Comparison of ENCODE assay signal across 14 cellular contexts in genomic region chr16:59385953-59386352, GRCh38.
DNase-seq lines count a peak whose midpoint lies in the region; ATAC-seq and TF ChIP-seq lines count a peak whose summit lies in the region.
"Had no signal": no experiment of that assay in that cellular context is flagged by ENCODE, and none has a peak within 500 bp of the region (broad histone marks: within the 10 kb centered on the region; RNA-seq: fewer than 3 reads in every experiment).

No MANE protein-coding gene starts in this region.

- intact Hi-C loops in PC-3 (cut with micrococcal nuclease): no loop called here

- H3K27me3 ChIP-seq in PC-3 (ENCODE audit: low read length): no peaks in the 10 kb centered on the region
- H3K27me3 ChIP-seq in fibroblast of lung (ENCODE audit: control insufficient read depth, insufficient read depth, low read length): no peaks in the 10 kb centered on the region
- H3K27me3 ChIP-seq in hepatocyte: no peaks in the 10 kb centered on the region

- H3F3A ChIP-seq in PC-3 (ENCODE audit: low read length, unreplicated experiment): no peaks in the 10 kb centered on the region

- H3K4me2 ChIP-seq in PC-3 (ENCODE audit: low read length): no peak overlapping the region
- no peak overlapping the region for H3K4me2 ChIP-seq in fibroblast of lung (ENCODE audit: extremely low read depth, insufficient read depth, low read length)
- H3K4me2 ChIP-seq in hepatocyte: no peak overlapping the region

- H3K36me3 ChIP-seq in PC-3 (ENCODE audit: low read depth, low read length): no peaks in the 10 kb centered on the region
- no peaks in the 10 kb centered on the region for H3K36me3 ChIP-seq in fibroblast of lung (ENCODE audit: control insufficient read depth, insufficient read depth, low read length)
- H3K36me3 ChIP-seq in hepatocyte (replicated peaks; ENCODE audit: insufficient read depth, low read depth): no peaks in the 10 kb centered on the region

- H3K9me3 Mint-ChIP-seq in nephron (no peaks in the 10 kb centered on the region), osteocyte (ENCODE audit: unreplicated experiment) (no peaks in the 10 kb centered on the region)
- H3K9me3 Mint-ChIP-seq: endodermal cell had no signal

- no peaks in the 10 kb centered on the region for H3K9me2 ChIP-seq in PC-3 (replicated peaks; ENCODE audit: low read length)
- H3K9me2 ChIP-seq in hepatocyte (replicated peaks; ENCODE audit: insufficient read depth): no peaks in the 10 kb centered on the region

- 64% methylated on average over 3 of the region's 3 CpGs for WGBS in hepatocyte (ENCODE audit: low lambda C conversion rate, missing lambda C conversion rate)

- H4K20me1 ChIP-seq in PC-3 (ENCODE audit: low read length) (no peaks in the 10 kb centered on the region), fibroblast of lung (ENCODE audit: control insufficient read depth, extremely low read depth, insufficient read depth, low read length) (no peaks in the 10 kb centered on the region), hepatocyte (ENCODE audit: insufficient read depth, poor library complexity, severe bottlenecking) (no peaks in the 10 kb centered on the region)

- H3K27ac Mint-ChIP-seq in nephron (peak overlapping the region in 2 of 3 experiments; percentile 14 to 81), osteocyte (ENCODE audit: unreplicated experiment) (no peak overlapping the region)
- H3K27ac Mint-ChIP-seq: endodermal cell had no signal

- H3K4me1 Mint-ChIP-seq in nephron: peaks cover 8% of the 10 kb centered on the region
- H3K4me1 Mint-ChIP-seq in osteocyte (ENCODE audit: unreplicated experiment): peaks cover 7% of the 10 kb centered on the region

- no peaks in the 10 kb centered on the region for H3K36me3 Mint-ChIP-seq in nephron (ENCODE audit: low read depth)
- H3K36me3 Mint-ChIP-seq in osteocyte (ENCODE audit: unreplicated experiment): no peaks in the 10 kb centered on the region

- H2AFZ ChIP-seq in PC-3 (ENCODE audit: low read length) (no peak overlapping the region), fibroblast of lung (ENCODE audit: low read length) (no peak overlapping the region), hepatocyte (no peak overlapping the region)

- H3K4me3 Mint-ChIP-seq in nephron (no peak overlapping the region), osteocyte (ENCODE audit: unreplicated experiment) (no peak overlapping the region)
- H3K4me3 Mint-ChIP-seq: endodermal cell had no signal

- H3K4me3 ChIP-seq in PC-3 (ENCODE audit: low read length): no peak overlapping the region
- H3K4me3 ChIP-seq in fibroblast of lung (replicated peaks in 1 of 4; ENCODE audit: control extremely low read depth in 1 of 4, insufficient read depth in 1 of 4, low read depth in 3 of 4, low read length in 4 of 4): no peak overlapping the region
- no peak overlapping the region for H3K4me3 ChIP-seq in hepatocyte
- H3K4me3 ChIP-seq: mucosa of descending colon had no signal

- peak; percentile 1 for DNase-seq in Caki2 (ENCODE audit: low read depth)
- DNase-seq in PC-3: peak; percentile 2
- DNase-seq in fibroblast of lung (ENCODE audit: low read depth in 2 of 2): peak; percentile 95 to 98
- DNase-seq in hepatocyte (ENCODE audit: low spot score): no peak
- DNase-seq in NCI-H774 (lab: John Stamatoyannopoulos, UW): no peak
- no peak for DNase-seq in osteocyte (ENCODE audit: extremely low spot score, unreplicated experiment)
- DNase-seq: amniotic stem cell, endodermal cell, mucosa of descending colon, NCI-H1930, retina had no signal

- no peak overlapping the region for H3K9ac ChIP-seq in PC-3 (ENCODE audit: low read length)
- H3K9ac ChIP-seq in fibroblast of lung (ENCODE audit: insufficient read depth, low read length): no peak overlapping the region

- no peak overlapping the region for H3K27ac ChIP-seq in PC-3 (ENCODE audit: low read length)
- no peak overlapping the region for H3K27ac ChIP-seq in fibroblast of lung (ENCODE audit: insufficient read depth, low read length)
- no peak overlapping the region for H3K27ac ChIP-seq in hepatocyte
- H3K27ac ChIP-seq: C4-2B had no signal

- in situ Hi-C loops in Caki2 (cut with HindIII; ENCODE audit: low pct_unique_long_range_greater_than_20kb, low sequenced_read_pairs): no loop called here

- TF ChIP-seq CTCF in PC-3 (conservative IDR thresholded peaks at IDR 0.05; ENCODE audit: low read depth, low read length): no peak
- no peak for TF ChIP-seq CTCF in fibroblast of lung (conservative IDR thresholded peaks at IDR 0.05 in 1 of 2, IDR thresholded peaks at IDR 0.05 in 1 of 2; ENCODE audit: low read depth in 1 of 2, low read length in 2 of 2)
- TF ChIP-seq CTCF in nephron (IDR thresholded peaks at IDR 0.05; ENCODE audit: unreplicated experiment in 3 of 3): no peak
- no peak for TF ChIP-seq CTCF in hepatocyte (IDR thresholded peaks at IDR 0.05; ENCODE audit: poor library complexity)
- TF ChIP-seq CTCF in osteocyte (IDR thresholded peaks at IDR 0.05): no peak

- H3K79me2 ChIP-seq in PC-3 (ENCODE audit: low read length) (no peaks in the 10 kb centered on the region), fibroblast of lung (ENCODE audit: control insufficient read depth, insufficient read depth, low read length) (no peaks in the 10 kb centered on the region), hepatocyte (no peaks in the 10 kb centered on the region)

- H3K4me1 ChIP-seq in PC-3 (ENCODE audit: insufficient read depth, low read length): no peaks in the 10 kb centered on the region
- no peaks in the 10 kb centered on the region for H3K4me1 ChIP-seq in fibroblast of lung (ENCODE audit: control insufficient read depth, extremely low read depth, insufficient read depth, low read length)
- no peaks in the 10 kb centered on the region for H3K4me1 ChIP-seq in hepatocyte (ENCODE audit: insufficient read depth)

- POLR2A ChIA-PET in PC-3 (lab: Charles Lee; ENCODE audit: unreplicated experiment): no interaction called here

- CTCF ChIA-PET in PC-3 (lab: Charles Lee): no interaction called here

- H3K27me3 Mint-ChIP-seq in nephron (ENCODE audit: low read depth) (peaks cover 10% of the 10 kb centered on the region), osteocyte (ENCODE audit: unreplicated experiment) (peaks cover 3% of the 10 kb centered on the region)

- no peaks in the 10 kb centered on the region for H3K9me3 ChIP-seq in PC-3 (ENCODE audit: low read length)
- H3K9me3 ChIP-seq in fibroblast of lung (ENCODE audit: control insufficient read depth, insufficient read depth, low read depth, low read length): no peaks in the 10 kb centered on the region
- H3K9me3 ChIP-seq in hepatocyte (ENCODE audit: low read depth): no peaks in the 10 kb centered on the region

- BruUV-seq in PC-3 (replicated peaks; lab: Mats Ljungman, UMichigan): no TSS peak

- ATAC-seq in PC-3 (no peak), GM18502 (IDR thresholded peaks at IDR 0.05; ENCODE audit: poor library complexity, unreplicated experiment) (no peak)
- ATAC-seq: mucosa of descending colon had no signal

Comparison
In these comparisons a context has a peak if more than half of its experiments do, and no peak if none do; other contexts are left out.
1. DNase-seq: peak in Caki2 (single experiment), PC-3 (single experiment) and fibroblast of lung (2 of 2); none in hepatocyte (single experiment), NCI-H774 (single experiment) and osteocyte (single experiment).